In genomic region chr5:50419656-50420055, GRCh38 we compare ENCODE assay signal across 10 cellular contexts. TPM values are rescaled to one million over a fixed set of nuclear protein-coding genes. Genes with fewer than 3 reads are reported as not detected.
DNase-seq lines count a peak whose midpoint lies in the region; ATAC-seq, FAIRE-seq and TF ChIP-seq lines count a peak whose summit lies in the region.
"Not testable (repeated sequence)": the region's sequence is repeated elsewhere in the genome, so short reads cannot be mapped to it uniquely, and the experiment has no call there.
"Had no signal": no experiment of that assay in that cellular context is flagged by ENCODE, and none has a peak within 500 bp of the region (broad histone marks: within the 10 kb centered on the region; RNA-seq: fewer than 3 reads in every experiment).

No MANE protein-coding gene starts in this region.

- H3K4me1 ChIP-seq in CD8-positive, alpha-beta memory T cell (ENCODE audit: insufficient read depth, low read length) = peaks cover 42% of the 10 kb centered on the region
- H3K4me1 ChIP-seq in naive thymus-derived CD4-positive, alpha-beta T cell (ENCODE audit: control insufficient read depth in 2 of 2, insufficient read depth in 2 of 2, low read length in 2 of 2) = peaks cover 19 to 32% of the 10 kb centered on the region in 2 donors

- not testable (repeated sequence) for ATAC-seq in CD4-positive, alpha-beta T cell (ENCODE audit: poor library complexity); T-helper 17 cell; naive thymus-derived CD4-positive, alpha-beta T cell

- H3K27me3 ChIP-seq in CD4-positive, alpha-beta T cell (ENCODE audit: control insufficient read depth, insufficient read depth, low read length); CD8-positive, alpha-beta memory T cell (ENCODE audit: insufficient read depth, low read length, poor library complexity, severe bottlenecking); naive thymus-derived CD4-positive, alpha-beta T cell (ENCODE audit: control insufficient read depth in 2 of 2, insufficient read depth in 2 of 2, low read length in 2 of 2): not testable (repeated sequence)

- CTCF ChIA-PET in CD4-positive, alpha-beta T cell (lab: Charles Lee); CD8-positive, alpha-beta memory T cell (lab: Charles Lee); naive thymus-derived CD4-positive, alpha-beta T cell (lab: Charles Lee): not testable (repeated sequence)

- H3K27me3 Mint-ChIP-seq in CD4-positive, alpha-beta T cell; CD8-positive, alpha-beta memory T cell; T-helper 17 cell; activated naive CD4-positive, alpha-beta T cell treated with anti-CD3 and anti-CD28 coated beads, Interleukin-2, amount 50 U/mL, for 24 hours; dendritic cell treated with granulocyte-macrophage colony-stimulating factor and Interleukin-4, amounts not matched to agents 40 ng/mL and 50 ng/mL, for 4 days; naive thymus-derived CD4-positive, alpha-beta T cell; nephron progenitor cell (ENCODE audit: low read depth, poor library complexity): not testable (repeated sequence)

- H3K27ac ChIP-seq in CD4-positive, alpha-beta T cell (ENCODE audit: low read depth, low read length); CD8-positive, alpha-beta memory T cell (ENCODE audit: low read depth, low read length); naive thymus-derived CD4-positive, alpha-beta T cell (ENCODE audit: low read depth, low read length): not testable (repeated sequence)

- H3K9me3 Mint-ChIP-seq in CD4-positive, alpha-beta T cell; activated naive CD4-positive, alpha-beta T cell treated with anti-CD3 and anti-CD28 coated beads, Interleukin-2, amount 50 U/mL, for 24 hours; dendritic cell treated with granulocyte-macrophage colony-stimulating factor and Interleukin-4, amounts not matched to agents 40 ng/mL and 50 ng/mL, for 4 days; nephron progenitor cell: not testable (repeated sequence)
- H3K9me3 Mint-ChIP-seq in CD8-positive, alpha-beta memory T cell = peaks cover 0 to 10% (median 0%) of the 10 kb centered on the region in 5 donors
- H3K9me3 Mint-ChIP-seq in naive thymus-derived CD4-positive, alpha-beta T cell = peaks cover 0 to 16% (median 7%) of the 10 kb centered on the region in 11 donors

- FAIRE-seq in HTR-8/SVneo (lab: Jason Lieb, UNC) = peak; percentile 46

- not testable (repeated sequence) for H3K4me3 ChIP-seq in CD8-positive, alpha-beta memory T cell (ENCODE audit: low read length); naive thymus-derived CD4-positive, alpha-beta T cell (ENCODE audit: low read length)

- intact Hi-C loops in CD4-positive, alpha-beta T cell (cut with DNase I, micrococcal nuclease) = loop anchor here in 1 of 2 experiments (5.0 kb wide), 1 partner anchor 323 kb away; no protein-coding TSS in a partner anchor
- intact Hi-C loops in dendritic cell treated with granulocyte-macrophage colony-stimulating factor and Interleukin-4, amounts not matched to agents 40 ng/mL and 50 ng/mL, for 4 days (cut with micrococcal nuclease) = not testable (repeated sequence)
- intact Hi-C loops in naive thymus-derived CD4-positive, alpha-beta T cell (cut with micrococcal nuclease) = loop anchor here (5.0 to 10.0 kb wide), 4 partner anchors 57 to 248 kb away; partner anchors contain the start of gene PARP8 (in 2 of the 2)

- H3K4me3 Mint-ChIP-seq in CD4-positive, alpha-beta T cell; activated naive CD4-positive, alpha-beta T cell treated with anti-CD3 and anti-CD28 coated beads, Interleukin-2, amount 50 U/mL, for 24 hours; dendritic cell treated with granulocyte-macrophage colony-stimulating factor and Interleukin-4, amounts not matched to agents 40 ng/mL and 50 ng/mL, for 4 days; nephron progenitor cell: not testable (repeated sequence)
- H3K4me3 Mint-ChIP-seq in CD8-positive, alpha-beta memory T cell = peak overlapping the region in 2 of 7 donors; percentile 10 to 23
- peak overlapping the region; percentile 5 for H3K4me3 Mint-ChIP-seq in T-helper 17 cell
- H3K4me3 Mint-ChIP-seq in naive thymus-derived CD4-positive, alpha-beta T cell = peak overlapping the region in 1 of 10 donors; percentile 19

- not testable (repeated sequence) for TF ChIP-seq CTCF in CD4-positive, alpha-beta T cell (IDR thresholded peaks at IDR 0.05); nephron progenitor cell (IDR thresholded peaks at IDR 0.05)

- POLR2A ChIA-PET in CD4-positive, alpha-beta T cell (lab: Charles Lee); CD8-positive, alpha-beta memory T cell (lab: Charles Lee): not testable (repeated sequence)
- POLR2A ChIA-PET in naive thymus-derived CD4-positive, alpha-beta T cell (lab: Charles Lee) = interaction anchor here (1.1 kb wide), 1 partner anchor 8 kb away, joined by 5 read pairs; no protein-coding TSS in a partner anchor

- H3K9me3 ChIP-seq in CD4-positive, alpha-beta T cell (ENCODE audit: control insufficient read depth, low read length); CD8-positive, alpha-beta memory T cell (ENCODE audit: low read length); T-helper 17 cell (ENCODE audit: control insufficient read depth, low read length, poor library complexity, severe bottlenecking); naive thymus-derived CD4-positive, alpha-beta T cell (ENCODE audit: control insufficient read depth in 2 of 3, low read length in 3 of 3): not testable (repeated sequence)

- peaks cover 58% of the 10 kb centered on the region for H3K36me3 Mint-ChIP-seq in CD4-positive, alpha-beta T cell (ENCODE audit: low read depth)
- H3K36me3 Mint-ChIP-seq in CD8-positive, alpha-beta memory T cell = peaks cover 13 to 49% (median 14%) of the 10 kb centered on the region in 3 donors
- H3K36me3 Mint-ChIP-seq in T-helper 17 cell (ENCODE audit: low read depth); nephron progenitor cell (ENCODE audit: low read depth): not testable (repeated sequence)
- H3K36me3 Mint-ChIP-seq in activated naive CD4-positive, alpha-beta T cell treated with anti-CD3 and anti-CD28 coated beads, Interleukin-2, amount 50 U/mL, for 24 hours = peaks cover 22% of the 10 kb centered on the region
- H3K36me3 Mint-ChIP-seq in dendritic cell treated with granulocyte-macrophage colony-stimulating factor and Interleukin-4, amounts not matched to agents 40 ng/mL and 50 ng/mL, for 4 days (ENCODE audit: low read depth) = peaks cover 40% of the 10 kb centered on the region
- H3K36me3 Mint-ChIP-seq in naive thymus-derived CD4-positive, alpha-beta T cell = peaks cover 12 to 42% (median 35%) of the 10 kb centered on the region in 5 donors

- H3K27ac Mint-ChIP-seq in CD4-positive, alpha-beta T cell = peak overlapping the region; percentile 92
- H3K27ac Mint-ChIP-seq in CD8-positive, alpha-beta memory T cell = peak overlapping the region in 6 of 8 donors; percentile 1 to 83 (median 78)
- H3K27ac Mint-ChIP-seq in T-helper 17 cell = peak overlapping the region; percentile 90
- peak overlapping the region; percentile 6 for H3K27ac Mint-ChIP-seq in activated naive CD4-positive, alpha-beta T cell treated with anti-CD3 and anti-CD28 coated beads, Interleukin-2, amount 50 U/mL, for 24 hours
- peak overlapping the region; percentile 28 for H3K27ac Mint-ChIP-seq in dendritic cell treated with granulocyte-macrophage colony-stimulating factor and Interleukin-4, amounts not matched to agents 40 ng/mL and 50 ng/mL, for 4 days
- peak overlapping the region in 7 of 9 donors; percentile 68 to 87 (median 79) for H3K27ac Mint-ChIP-seq in naive thymus-derived CD4-positive, alpha-beta T cell
- peak overlapping the region; percentile 38 for H3K27ac Mint-ChIP-seq in nephron progenitor cell

- not testable (repeated sequence) for H3K36me3 ChIP-seq in CD8-positive, alpha-beta memory T cell (ENCODE audit: insufficient read depth, low read length); naive thymus-derived CD4-positive, alpha-beta T cell (ENCODE audit: control insufficient read depth in 2 of 3, insufficient read depth in 3 of 3, low read length in 3 of 3)

- not testable (repeated sequence) for DNase-seq in CD4-positive, alpha-beta T cell; CD8-positive, alpha-beta memory T cell; HTR-8/SVneo (ENCODE audit: insufficient read length, low spot score); T-helper 17 cell; naive thymus-derived CD4-positive, alpha-beta T cell; nephron progenitor cell

- H3K4me1 Mint-ChIP-seq in CD4-positive, alpha-beta T cell (ENCODE audit: low read depth) = peaks cover 86% of the 10 kb centered on the region
- H3K4me1 Mint-ChIP-seq in CD8-positive, alpha-beta memory T cell = peaks cover 78 to 94% (median 90%) of the 10 kb centered on the region in 3 donors
- H3K4me1 Mint-ChIP-seq in T-helper 17 cell = peaks cover 43% of the 10 kb centered on the region
- H3K4me1 Mint-ChIP-seq in activated naive CD4-positive, alpha-beta T cell treated with anti-CD3 and anti-CD28 coated beads, Interleukin-2, amount 50 U/mL, for 24 hours = peaks cover 85% of the 10 kb centered on the region
- peaks cover 54% of the 10 kb centered on the region for H3K4me1 Mint-ChIP-seq in dendritic cell treated with granulocyte-macrophage colony-stimulating factor and Interleukin-4, amounts not matched to agents 40 ng/mL and 50 ng/mL, for 4 days (ENCODE audit: low read depth)
- H3K4me1 Mint-ChIP-seq in naive thymus-derived CD4-positive, alpha-beta T cell = peaks cover 39 to 89% (median 79%) of the 10 kb centered on the region in 7 donors
- peaks cover 10% of the 10 kb centered on the region for H3K4me1 Mint-ChIP-seq in nephron progenitor cell

RNA-seq across cellular contexts. Expression of gene EMB, which starts 21.4 kb away (rescaled TPM):
- 100 to 1,000 TPM; 131 to 133 TPM for total RNA-seq in CD4-positive, alpha-beta T cell
- 100 to 1,000 TPM; 140 to 145 TPM for total RNA-seq in CD8-positive, alpha-beta memory T cell
- polyA plus RNA-seq in CD8-positive, alpha-beta memory T cell = 220 TPM
- total RNA-seq in T-helper 17 cell = 100 to 1,000 TPM; 184 to 186 TPM
- 100 to 1,000 TPM; 124 to 169 (median 159) TPM for total RNA-seq in naive thymus-derived CD4-positive, alpha-beta T cell
- 100 to 1,000 TPM; 105 to 204 TPM for polyA plus RNA-seq in naive thymus-derived CD4-positive, alpha-beta T cell
- total RNA-seq: A172 had no signal
- polyA plus RNA-seq: GM23248 had no signal

Comparison
In these comparisons a context has a peak if more than half of its experiments do, and no peak if none do; other contexts are left out.
1. H3K27ac Mint-ChIP-seq: peak in every context shown above with its lines; median percentile 92 in CD4-positive, alpha-beta T cell; 90 in T-helper 17 cell; 79 in naive thymus-derived CD4-positive, alpha-beta T cell; 78 in CD8-positive, alpha-beta memory T cell; 38 in nephron progenitor cell; 28 in dendritic cell treated with granulocyte-macrophage colony-stimulating factor and Interleukin-4, amounts not matched to agents 40 ng/mL and 50 ng/mL, for 4 days; 6 in activated naive CD4-positive, alpha-beta T cell treated with anti-CD3 and anti-CD28 coated beads, Interleukin-2, amount 50 U/mL, for 24 hours.